In the genomic region with DNA sequence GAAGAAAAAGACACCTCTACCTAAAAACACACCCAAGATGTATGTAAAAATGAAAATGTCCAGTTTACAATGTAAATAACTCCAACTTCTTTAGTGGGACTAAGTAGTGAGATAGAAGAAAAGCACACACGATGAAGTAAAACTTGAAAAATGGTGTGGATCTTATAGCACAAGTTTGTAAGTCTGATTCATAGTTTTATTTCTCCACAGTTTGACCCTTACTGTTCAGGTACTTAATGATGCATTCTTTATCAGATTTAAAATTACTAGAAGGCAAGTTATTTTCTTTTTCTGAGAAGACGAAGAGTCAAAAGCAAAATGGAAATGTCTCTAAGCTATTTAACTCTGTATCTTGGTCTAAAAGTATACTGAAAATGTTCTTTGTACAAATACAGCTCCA, we compare ENCODE assay signal across 23 cellular contexts. TPM values are rescaled to one million over a fixed set of nuclear protein-coding genes. Genes with fewer than 3 reads are reported as not detected.
A peak's percentile ranks its signal among the peaks of the same experiment; 100 is the strongest.
DNase-seq lines count a peak whose midpoint lies in the region; TF ChIP-seq lines count a peak whose summit lies in the region.
"Had no signal": no experiment of that assay in that cellular context is flagged by ENCODE, and none has a peak within 500 bp of the region (broad histone marks: within the 10 kb centered on the region; RNA-seq: fewer than 3 reads in every experiment).

No MANE protein-coding gene starts in this region.

- no peaks in the 10 kb centered on the region for H3K9me3 ChIP-seq in colonic mucosa
- H3K9me3 ChIP-seq: BLaER1 treated with 17β-estradiol and CSF1 and Interleukin-3, amounts not matched to agents 10 nM and 100 nM; SK-N-SH; thoracic aorta; vagina had no signal

- no peaks in the 10 kb centered on the region for H3K27me3 Mint-ChIP-seq in activated T-cell treated with anti-CD3 and anti-CD28 coated beads, Interleukin-2, amount 50 U/mL, for 24 hours
- no peaks in the 10 kb centered on the region for H3K27me3 Mint-ChIP-seq in activated T-helper 2 cell treated with anti-CD3 and anti-CD28 coated beads, Interferon-gamma antibody, Interleukin-2, Interleukin-4, amounts not matched to agents 10 μg/mL and 5 μg/mL and 100 μg/mL, durations not matched to agents 14 hours and 24 hours and 36 hours (ENCODE audit: low read depth)

- H3K9me3 Mint-ChIP-seq in activated T-cell treated with anti-CD3 and anti-CD28 coated beads, Interleukin-2, amount 50 U/mL, for 24 hours, result no peaks in the 10 kb centered on the region
- peaks cover 4% of the 10 kb centered on the region for H3K9me3 Mint-ChIP-seq in activated T-helper 2 cell treated with anti-CD3 and anti-CD28 coated beads, Interferon-gamma antibody, Interleukin-2, Interleukin-4, amounts not matched to agents 10 μg/mL and 5 μg/mL and 100 μg/mL, durations not matched to agents 14 hours and 24 hours and 36 hours

- no peak for TF ChIP-seq CTCF in fibroblast of pulmonary artery (IDR thresholded peaks at IDR 0.05; ENCODE audit: low read length, missing control alignments)
- no peak for TF ChIP-seq CTCF in colonic mucosa (IDR thresholded peaks at IDR 0.05)

- no peak overlapping the region for H3K9ac ChIP-seq in colonic mucosa (ENCODE audit: low read depth in 2 of 2, low read length in 2 of 2)
- H3K9ac ChIP-seq: SK-N-SH had no signal

- no peaks in the 10 kb centered on the region for H3K36me3 ChIP-seq in colonic mucosa

- H3K27ac Mint-ChIP-seq in activated T-cell treated with anti-CD3 and anti-CD28 coated beads, Interleukin-2, amount 50 U/mL, for 24 hours, result peak overlapping the region; percentile 89
- peak overlapping the region; percentile 73 for H3K27ac Mint-ChIP-seq in activated T-helper 2 cell treated with anti-CD3 and anti-CD28 coated beads, Interferon-gamma antibody, Interleukin-2, Interleukin-4, amounts not matched to agents 10 μg/mL and 5 μg/mL and 100 μg/mL, durations not matched to agents 14 hours and 24 hours and 36 hours

- peaks cover 55% of the 10 kb centered on the region for H3K4me1 Mint-ChIP-seq in activated T-cell treated with anti-CD3 and anti-CD28 coated beads, Interleukin-2, amount 50 U/mL, for 24 hours (ENCODE audit: low read depth)
- peaks cover 59% of the 10 kb centered on the region for H3K4me1 Mint-ChIP-seq in activated T-helper 2 cell treated with anti-CD3 and anti-CD28 coated beads, Interferon-gamma antibody, Interleukin-2, Interleukin-4, amounts not matched to agents 10 μg/mL and 5 μg/mL and 100 μg/mL, durations not matched to agents 14 hours and 24 hours and 36 hours (ENCODE audit: low read depth)

- H3K4me3 ChIP-seq in fibroblast of pulmonary artery (replicated peaks; ENCODE audit: low read depth, low read length) (peak overlapping the region; percentile 49), colonic mucosa (no peak overlapping the region)
- H3K4me3 ChIP-seq: lung, thoracic aorta, vagina had no signal

- H3K27ac ChIP-seq in colonic mucosa, result no peak overlapping the region
- H3K27ac ChIP-seq: RWPE1, thoracic aorta, vagina had no signal

- H3K27me3 ChIP-seq in colonic mucosa, result no peaks in the 10 kb centered on the region
- H3K27me3 ChIP-seq: BLaER1 treated with 17β-estradiol and CSF1 and Interleukin-3, amounts not matched to agents 10 nM and 100 nM; vagina had no signal

- no peak for DNase-seq in activated T-cell treated with anti-CD3 and anti-CD28 coated beads, Interleukin-2, amount 50 U/mL, for 24 hours
- DNase-seq in activated T-cell treated with anti-CD3 and anti-CD28 coated beads, Interleukin-2, amount 50 U/mL, for 1 hour, result no peak
- DNase-seq in ELR (ENCODE audit: low read depth) (peak; percentile 42), fibroblast of pulmonary artery (ENCODE audit: low read depth) (peak; percentile 49), colonic mucosa (no peak), NCI-H1105 (lab: John Stamatoyannopoulos, UW) (no peak), NCI-H510A (lab: John Stamatoyannopoulos, UW) (no peak)
- no peak for DNase-seq in activated T-helper 2 cell treated with anti-CD3 and anti-CD28 coated beads, Interferon-gamma antibody, Interleukin-2, Interleukin-4, amounts not matched to agents 10 μg/mL and 5 μg/mL and 100 μg/mL, durations not matched to agents 14 hours and 24 hours and 36 hours (ENCODE audit: low spot score)
- DNase-seq: activated CD4-positive, CD25-positive, alpha-beta regulatory T cell; activated gamma-delta T cell treated with Interleukin-2 at 50 U/mL for 16 hours; effector CD8-positive, alpha-beta T cell; H7; IMR-90; MM.1S; NCI-H146; NCI-H524 treated with DMSO at 0.1 percent for 48 hours; SK-N-SH; stimulated activated CD4-positive, alpha-beta T cell treated with anti-CD3 and anti-CD28 coated beads, Interleukin-1b, Interleukin-23, amount 100 ng/mL, for 48 hours had no signal

- peak overlapping the region; percentile 91 for H3K4me3 Mint-ChIP-seq in activated T-cell treated with anti-CD3 and anti-CD28 coated beads, Interleukin-2, amount 50 U/mL, for 24 hours
- H3K4me3 Mint-ChIP-seq in activated T-helper 2 cell treated with anti-CD3 and anti-CD28 coated beads, Interferon-gamma antibody, Interleukin-2, Interleukin-4, amounts not matched to agents 10 μg/mL and 5 μg/mL and 100 μg/mL, durations not matched to agents 14 hours and 24 hours and 36 hours (ENCODE audit: low read depth), result peak overlapping the region; percentile 52

- H3K4me1 ChIP-seq in colonic mucosa, result no peaks in the 10 kb centered on the region

- intact Hi-C loops in activated T-helper 2 cell treated with anti-CD3 and anti-CD28 coated beads, Interferon-gamma antibody, Interleukin-2, Interleukin-4, amounts not matched to agents 10 μg/mL and 5 μg/mL and 100 μg/mL, durations not matched to agents 14 hours and 24 hours and 36 hours (cut with micrococcal nuclease), result loop anchor here (2.0 kb wide), 1 partner anchor 16 kb away; no protein-coding TSS in a partner anchor
- intact Hi-C loops in colonic mucosa (cut with DNase I), result no loop called here

- peaks cover 99% of the 10 kb centered on the region for H3K36me3 Mint-ChIP-seq in activated T-cell treated with anti-CD3 and anti-CD28 coated beads, Interleukin-2, amount 50 U/mL, for 24 hours (ENCODE audit: low read depth)
- peaks cover 94% of the 10 kb centered on the region for H3K36me3 Mint-ChIP-seq in activated T-helper 2 cell treated with anti-CD3 and anti-CD28 coated beads, Interferon-gamma antibody, Interleukin-2, Interleukin-4, amounts not matched to agents 10 μg/mL and 5 μg/mL and 100 μg/mL, durations not matched to agents 14 hours and 24 hours and 36 hours (ENCODE audit: low read depth)

RNA-seq across cellular contexts. Expression of a gene that starts 6.1 kb away (rescaled TPM):
- total RNA-seq in activated T-helper 2 cell treated with anti-CD3 and anti-CD28 coated beads, Interferon-gamma antibody, Interleukin-2, Interleukin-4, amounts not matched to agents 10 μg/mL and 5 μg/mL and 100 μg/mL, durations not matched to agents 14 hours and 24 hours and 36 hours, result 348 and 379 TPM in 2 replicates
- total RNA-seq in colonic mucosa, result 100 to 1,000 TPM in 1 of 2 donors, 10 to 100 TPM in 1; 88.6 to 273 TPM

Comparison
In these comparisons a context has a peak if more than half of its experiments do, and no peak if none do; other contexts are left out.
1. DNase-seq: peak in ELR (single experiment) and fibroblast of pulmonary artery (single experiment); none in activated T-cell treated with anti-CD3 and anti-CD28 coated beads, Interleukin-2, amount 50 U/mL, for 24 hours (single experiment), activated T-cell treated with anti-CD3 and anti-CD28 coated beads, Interleukin-2, amount 50 U/mL, for 1 hour (single experiment), activated T-helper 2 cell treated with anti-CD3 and anti-CD28 coated beads, Interferon-gamma antibody, Interleukin-2, Interleukin-4, amounts not matched to agents 10 μg/mL and 5 μg/mL and 100 μg/mL, durations not matched to agents 14 hours and 24 hours and 36 hours (single experiment), colonic mucosa (single experiment), NCI-H1105 (single experiment) and NCI-H510A (single experiment).